Comparison of ENCODE assay signal across 8 cellular contexts in genomic region chr1:36576118-36576517, GRCh38.
DNase-seq lines count a peak whose midpoint lies in the region; ATAC-seq and TF ChIP-seq lines count a peak whose summit lies in the region.

No MANE protein-coding gene starts in this region.

- ATAC-seq in mucosa of descending colon, result peak; percentile 46

- peak; percentile 90 for TF ChIP-seq CTCF in 22Rv1 (IDR thresholded peaks at IDR 0.05)
- TF ChIP-seq CTCF in GM12864 (IDR thresholded peaks at IDR 0.05; ENCODE audit: low read depth, low read length, missing control alignments), result peak; percentile 87
- peak; percentile 50 for TF ChIP-seq CTCF in mucosa of descending colon (IDR thresholded peaks at IDR 0.05)
- TF ChIP-seq CTCF in vagina (IDR thresholded peaks at IDR 0.05), result peak in 1 of 3 experiments; percentile 31

- intact Hi-C loops in mucosa of descending colon (cut with DNase I, micrococcal nuclease), result loop anchor here in 1 of 2 donors (5.0 kb wide), 1 partner anchor 861 kb away; no protein-coding TSS in a partner anchor
- intact Hi-C loops in vagina (cut with DNase I), result no loop called here

- H3K36me3 ChIP-seq in mucosa of descending colon (ENCODE audit: low read depth), result no peaks in the 10 kb centered on the region
- H3K36me3 ChIP-seq in vagina, result no peaks in the 10 kb centered on the region

- DNase-seq in GM12864 (ENCODE audit: low read depth) (no peak), NCI-H2171 treated with DMSO at 0.1 percent for 48 hours (lab: John Stamatoyannopoulos, UW) (peak; percentile 87), mucosa of descending colon (peak in 2 of 3 donors; percentile 40 to 53), vagina (ENCODE audit: extremely low spot score in 2 of 2) (no peak)
- peak; percentile 29 to 32 for DNase-seq in activated CD4-positive, alpha-beta T cell treated with anti-CD3 and anti-CD28 coated beads for 4 hours
- peak; percentile 16 for DNase-seq in effector CD8-positive, alpha-beta T cell (lab: John Stamatoyannopoulos, UW)
- peak in 5 of 6 experiments; percentile 13 to 27 (median 17) for DNase-seq in stimulated activated naive CD4-positive, alpha-beta T cell (lab: John Stamatoyannopoulos, UW)

- TF ChIP-seq POLR2A in vagina (IDR thresholded peaks at IDR 0.05), result no peak

- H3K4me1 ChIP-seq in mucosa of descending colon (ENCODE audit: low read depth), result no peaks in the 10 kb centered on the region
- H3K4me1 ChIP-seq in vagina, result no peaks in the 10 kb centered on the region

- H3K4me3 ChIP-seq in GM12864 (ENCODE audit: low read depth, low read length) (no peak overlapping the region), mucosa of descending colon (no peak overlapping the region), vagina (no peak overlapping the region)

- H3K27me3 ChIP-seq in vagina, result no peaks in the 10 kb centered on the region

- H3K9me3 ChIP-seq in mucosa of descending colon (no peaks in the 10 kb centered on the region), vagina (no peaks in the 10 kb centered on the region)

- H3K27ac ChIP-seq in 22Rv1 (no peak overlapping the region), vagina (no peak overlapping the region)

Comparison
In these comparisons a context has a peak if more than half of its experiments do, and no peak if none do; other contexts are left out.
1. DNase-seq: peak in NCI-H2171 treated with DMSO at 0.1 percent for 48 hours (single experiment), activated CD4-positive, alpha-beta T cell treated with anti-CD3 and anti-CD28 coated beads for 4 hours (2 of 2), effector CD8-positive, alpha-beta T cell (single experiment), mucosa of descending colon (2 of 3) and stimulated activated naive CD4-positive, alpha-beta T cell (5 of 6); none in GM12864 (single experiment) and vagina (0 of 2).